ENCODE assay signal across 18 cellular contexts in genomic region chrX:16702700-16703599, GRCh38. TPM values are rescaled to one million over a fixed set of nuclear protein-coding genes. Genes with fewer than 3 reads are reported as not detected.
DNase-seq lines count a peak whose midpoint lies in the region; ATAC-seq and TF ChIP-seq lines count a peak whose summit lies in the region.
"Had no signal": no experiment of that assay in that cellular context is flagged by ENCODE, and none has a peak within 500 bp of the region (broad histone marks: within the 10 kb centered on the region; RNA-seq: fewer than 3 reads in every experiment).

No MANE protein-coding gene starts in this region.

- no peak for TF ChIP-seq POLR2A in transverse colon (IDR thresholded peaks at IDR 0.05)

- no peaks in the 10 kb centered on the region for H3K9me3 ChIP-seq in DOHH2 (ENCODE audit: control insufficient read depth, insufficient read depth, low read length)
- no peaks in the 10 kb centered on the region for H3K9me3 ChIP-seq in mucosa of descending colon
- H3K9me3 ChIP-seq in transverse colon = no peaks in the 10 kb centered on the region
- H3K9me3 ChIP-seq: BLaER1, HAP-1 had no signal

- H4K20me1 ChIP-seq in DOHH2 (ENCODE audit: control insufficient read depth, insufficient read depth, low read depth, low read length) = no peaks in the 10 kb centered on the region

- TF ChIP-seq EP300 in transverse colon (IDR thresholded peaks at IDR 0.05; ENCODE audit: low read depth) = no peak

- in situ Hi-C loops in transverse colon (cut with MboI; ENCODE audit: low pct_ligation_motif_present in 1 of 4, low pct_unique_long_range_greater_than_20kb in 1 of 4, low sequenced_read_pairs in 3 of 4) = no loop called here

- DNase-seq in mucosa of descending colon (peak in 1 of 3 donors; percentile 42), transverse colon (peak; percentile 26), HCEC 1CT (no peak)
- DNase-seq: 8988T; AML-193; Calu3; CD4-positive, CD25-positive, alpha-beta regulatory T cell; DMS 273 treated with DMSO at 0.1 percent for 48 hours; HFFc6 had no signal

- peak overlapping the region; percentile 98 for H3K27ac ChIP-seq in DOHH2 (ENCODE audit: low read depth, low read length)
- peak overlapping the region; percentile 65 for H3K27ac ChIP-seq in VCaP
- no peak overlapping the region for H3K27ac ChIP-seq in transverse colon
- H3K27ac ChIP-seq: BLaER1 had no signal

- peak; percentile 26 for ATAC-seq in mucosa of descending colon
- ATAC-seq in GM21423 (IDR thresholded peaks at IDR 0.05; ENCODE audit: unreplicated experiment) = no peak
- no peak for ATAC-seq in HG03135 (IDR thresholded peaks at IDR 0.05; ENCODE audit: unreplicated experiment)
- ATAC-seq: GM12878 had no signal

- H3K9me2 ChIP-seq in DOHH2 (replicated peaks; ENCODE audit: control insufficient read depth, low read length) = no peaks in the 10 kb centered on the region

- H3K36me3 ChIP-seq in DOHH2 (ENCODE audit: control insufficient read depth, low read length) (peaks cover 38% of the 10 kb centered on the region), mucosa of descending colon (ENCODE audit: low read depth) (no peaks in the 10 kb centered on the region), transverse colon (no peaks in the 10 kb centered on the region)

- H3K4me2 ChIP-seq in DOHH2 (ENCODE audit: low read length) = peak overlapping the region; percentile 76; the same call in 1 of the 2 replicates
- H3K4me2 ChIP-seq: BLaER1 had no signal

- no peaks in the 10 kb centered on the region for H3K27me3 ChIP-seq in DOHH2 (ENCODE audit: control insufficient read depth, low read length)
- H3K27me3 ChIP-seq in transverse colon = no peaks in the 10 kb centered on the region

- TF ChIP-seq CTCF in DOHH2 (IDR thresholded peaks at IDR 0.05; ENCODE audit: low read depth, low read length, poor library complexity, severe bottlenecking) (no peak), VCaP (conservative IDR thresholded peaks at IDR 0.05) (no peak), mucosa of descending colon (IDR thresholded peaks at IDR 0.05) (no peak), transverse colon (IDR thresholded peaks at IDR 0.05) (no peak)

- H3K4me3 ChIP-seq in DOHH2 (ENCODE audit: low read length) (no peak overlapping the region), mucosa of descending colon (no peak overlapping the region), transverse colon (no peak overlapping the region)
- H3K4me3 ChIP-seq: BLaER1, GM12878, HAP-1 had no signal

- peaks cover 53% of the 10 kb centered on the region for H3K4me1 ChIP-seq in DOHH2 (ENCODE audit: control insufficient read depth, low read length)
- H3K4me1 ChIP-seq in mucosa of descending colon (ENCODE audit: low read depth) = no peaks in the 10 kb centered on the region
- no peaks in the 10 kb centered on the region for H3K4me1 ChIP-seq in transverse colon
- H3K4me1 ChIP-seq: BLaER1, HAP-1 had no signal

- peaks cover 14% of the 10 kb centered on the region for H3F3A ChIP-seq in DOHH2 (ENCODE audit: control insufficient read depth, insufficient read depth)

- peaks cover 32% of the 10 kb centered on the region for H3K79me2 ChIP-seq in DOHH2 (ENCODE audit: control insufficient read depth, low read length)

- 78% methylated on average over 15 of the region's 15 CpGs; no CpG with 5 or more reads in 1 of the 2 donors for WGBS in transverse colon (ENCODE audit: low coverage in 1 of 2), 2 donors

- intact Hi-C loops in mucosa of descending colon (cut with DNase I, micrococcal nuclease) = no loop called here
- intact Hi-C loops in transverse colon (cut with DNase I; ENCODE audit: low total_unique reads) = no loop called here

RNA-seq across cellular contexts. Expression of gene CTPS2, which starts 9.5 kb away (rescaled TPM):
- total RNA-seq in mucosa of descending colon (10 to 100 TPM; 15.0 to 19.0 (median 16.0) TPM), transverse colon (10 to 100 TPM in 3 of 4 donors, 1 to 10 TPM in 1; 5.2 to 24.5 (median 15.1) TPM)

RNA-seq across cellular contexts. Expression of gene SYAP1, which starts 16.5 kb away (rescaled TPM):
- total RNA-seq in mucosa of descending colon (10 to 100 TPM; 35.0 to 53.4 (median 46.9) TPM), transverse colon (10 to 100 TPM; 25.3 to 34.1 (median 31.9) TPM)

RNA-seq across cellular contexts. Expression of gene S100G, which starts 53.0 kb away (rescaled TPM):
- total RNA-seq in mucosa of descending colon (not detected), transverse colon (not detected)
- total RNA-seq: Calu3; CD4-positive, CD25-positive, alpha-beta regulatory T cell; G401; GM12878; H1; HFFc6 had no signal

Comparison
In these comparisons a context has a peak if more than half of its experiments do, and no peak if none do; other contexts are left out.
1. H3K27ac ChIP-seq: peak in DOHH2 (single experiment) and VCaP (single experiment); none in transverse colon (0 of 4).